In genomic region chr5:84260140-84260539, GRCh38 we compare ENCODE assay signal across 15 cellular contexts.
DNase-seq lines count a peak whose midpoint lies in the region; ATAC-seq lines count a peak whose summit lies in the region.
"Had no signal": no experiment of that assay in that cellular context is flagged by ENCODE, and none has a peak within 500 bp of the region (broad histone marks: within the 10 kb centered on the region; RNA-seq: fewer than 3 reads in every experiment).

No MANE protein-coding gene starts in this region.

- no peak overlapping the region for H3K18ac ChIP-seq in neuronal stem cell (ENCODE audit: low read length)

- no peaks in the 10 kb centered on the region for H3K36me3 Mint-ChIP-seq in activated naive CD4-positive, alpha-beta T cell treated with anti-CD3 and anti-CD28 coated beads, Interleukin-2, amount 10 ng/mL, durations not matched to agents 7 days and 5 days
- H3K36me3 Mint-ChIP-seq: activated naive CD8-positive, alpha-beta T cell treated with anti-CD3 and anti-CD28 coated beads for 36 hours; memory B cell had no signal

- no peaks in the 10 kb centered on the region for H3K4me1 Mint-ChIP-seq in activated naive CD4-positive, alpha-beta T cell treated with anti-CD3 and anti-CD28 coated beads, Interleukin-2, amount 10 ng/mL, durations not matched to agents 7 days and 5 days
- H3K4me1 Mint-ChIP-seq: activated naive CD8-positive, alpha-beta T cell treated with anti-CD3 and anti-CD28 coated beads for 36 hours had no signal

- no peak overlapping the region for H2AFZ ChIP-seq in neuronal stem cell (ENCODE audit: low read length)

- H3K14ac ChIP-seq in neuronal stem cell (ENCODE audit: low read length) = no peak overlapping the region

- H2BK15ac ChIP-seq in neuronal stem cell (ENCODE audit: low read length) = no peak overlapping the region

- no peak overlapping the region for H2AK5ac ChIP-seq in neuronal stem cell (ENCODE audit: low read depth, low read length)

- no peak overlapping the region for H2BK120ac ChIP-seq in neuronal stem cell (ENCODE audit: low read depth, low read length)

- no peaks in the 10 kb centered on the region for H3K9me3 Mint-ChIP-seq in activated naive CD4-positive, alpha-beta T cell treated with anti-CD3 and anti-CD28 coated beads, Interleukin-2, amount 10 ng/mL, durations not matched to agents 7 days and 5 days

- no peak overlapping the region for H4K91ac ChIP-seq in neuronal stem cell (ENCODE audit: low read depth, low read length, poor library complexity)

- no CpG with 5 or more reads among the region's 1 CpG for WGBS in neuronal stem cell (ENCODE audit: extremely low coverage in 2 of 2, insufficient read length in 2 of 2, insufficient replicate concordance in 1 of 2), 2 donors

- no peak overlapping the region for H2BK5ac ChIP-seq in neuronal stem cell (ENCODE audit: low read length)

- peak; percentile 74 for ATAC-seq in GM18909 (IDR thresholded peaks at IDR 0.05; ENCODE audit: poor library complexity, unreplicated experiment)
- ATAC-seq in GM21786 (IDR thresholded peaks at IDR 0.05; ENCODE audit: unreplicated experiment) = peak; percentile 67
- peak; percentile 47 for ATAC-seq in HG03159 (IDR thresholded peaks at IDR 0.05; ENCODE audit: unreplicated experiment)
- ATAC-seq in GM21515 (IDR thresholded peaks at IDR 0.05; ENCODE audit: unreplicated experiment) = no peak

- no peak overlapping the region for H3K27ac Mint-ChIP-seq in activated naive CD4-positive, alpha-beta T cell treated with anti-CD3 and anti-CD28 coated beads, Interleukin-2, amount 10 ng/mL, durations not matched to agents 7 days and 5 days
- H3K27ac Mint-ChIP-seq: activated naive CD8-positive, alpha-beta T cell treated with anti-CD3 and anti-CD28 coated beads for 36 hours; memory B cell had no signal

- H3K4me3 Mint-ChIP-seq in activated naive CD4-positive, alpha-beta T cell treated with anti-CD3 and anti-CD28 coated beads, Interleukin-2, amount 10 ng/mL, durations not matched to agents 7 days and 5 days = no peak overlapping the region
- H3K4me3 Mint-ChIP-seq: activated naive CD8-positive, alpha-beta T cell treated with anti-CD3 and anti-CD28 coated beads for 36 hours; memory B cell had no signal

- no peak overlapping the region for H3K4me3 ChIP-seq in neuronal stem cell (ENCODE audit: low read length in 2 of 2)
- H3K4me3 ChIP-seq: SJCRH30, tibial artery had no signal

- H3K23ac ChIP-seq in neuronal stem cell (ENCODE audit: low read depth, low read length, poor library complexity) = no peak overlapping the region

- H3K4me2 ChIP-seq in neuronal stem cell (ENCODE audit: insufficient read depth, low read length, poor library complexity, severe bottlenecking) = no peak overlapping the region

- H3K36me3 ChIP-seq in neuronal stem cell (replicated peaks in 1 of 2; ENCODE audit: control insufficient read depth in 2 of 2, insufficient read depth in 2 of 2, low read length in 2 of 2) = no peaks in the 10 kb centered on the region
- H3K36me3 ChIP-seq: SJCRH30, tibial artery had no signal

- CTCF ChIA-PET in activated naive CD4-positive, alpha-beta T cell treated with anti-CD3 and anti-CD28 coated beads, Interleukin-2, amount 10 ng/mL, durations not matched to agents 7 days and 5 days (lab: Charles Lee) = no interaction called here

- no peak overlapping the region for H3K9ac ChIP-seq in neuronal stem cell (ENCODE audit: low read depth, low read length, poor library complexity)

- H3K9me3 ChIP-seq in neuronal stem cell (replicated peaks in 1 of 2; ENCODE audit: control insufficient read depth in 2 of 2, insufficient read depth in 1 of 2, low read depth in 1 of 2, low read length in 2 of 2) = no peaks in the 10 kb centered on the region
- H3K9me3 ChIP-seq: SJCRH30, tibial artery had no signal

- H3K79me1 ChIP-seq in neuronal stem cell (ENCODE audit: low read depth, low read length) = no peaks in the 10 kb centered on the region

- DNase-seq in cerebellar cortex (ENCODE audit: low spot score) = peak; percentile 29
- no peak for DNase-seq in neuronal stem cell (ENCODE audit: low spot score)
- DNase-seq in activated naive CD4-positive, alpha-beta T cell treated with anti-CD3 and anti-CD28 coated beads, Interleukin-2, amount 10 ng/mL, durations not matched to agents 7 days and 5 days = no peak
- DNase-seq in iPS-NIHi7 (ENCODE audit: extremely low spot score) = no peak
- DNase-seq: activated naive CD8-positive, alpha-beta T cell treated with anti-CD3 and anti-CD28 coated beads for 36 hours; NCI-H510A treated with DMSO at 0.1 percent for 48 hours; occipital lobe; SJCRH30; small intestine; tibial artery had no signal

- no peaks in the 10 kb centered on the region for H3K27me3 Mint-ChIP-seq in activated naive CD4-positive, alpha-beta T cell treated with anti-CD3 and anti-CD28 coated beads, Interleukin-2, amount 10 ng/mL, durations not matched to agents 7 days and 5 days
- H3K27me3 Mint-ChIP-seq: activated naive CD8-positive, alpha-beta T cell treated with anti-CD3 and anti-CD28 coated beads for 36 hours; memory B cell had no signal

- H3K27me3 ChIP-seq in neuronal stem cell (ENCODE audit: control insufficient read depth in 3 of 3, insufficient read depth in 3 of 3, low read depth in 1 of 3, low read length in 3 of 3) = no peaks in the 10 kb centered on the region
- H3K27me3 ChIP-seq: SJCRH30, tibial artery had no signal

- no peaks in the 10 kb centered on the region for H3K4me1 ChIP-seq in neuronal stem cell (ENCODE audit: control insufficient read depth in 2 of 2, insufficient read depth in 1 of 2, low read depth in 1 of 2, low read length in 2 of 2)

- no peak overlapping the region for H3K27ac ChIP-seq in neuronal stem cell (replicated peaks; ENCODE audit: low read length)
- H3K27ac ChIP-seq: SJCRH30, tibial artery had no signal

- no peak overlapping the region for H4K8ac ChIP-seq in neuronal stem cell (ENCODE audit: low read depth, low read length)

- H3K4ac ChIP-seq in neuronal stem cell (ENCODE audit: low read length) = no peak overlapping the region

- H2BK12ac ChIP-seq in neuronal stem cell (ENCODE audit: low read length) = no peak overlapping the region
